ENCODE assay signal across 1 cellular context in the genomic region with DNA sequence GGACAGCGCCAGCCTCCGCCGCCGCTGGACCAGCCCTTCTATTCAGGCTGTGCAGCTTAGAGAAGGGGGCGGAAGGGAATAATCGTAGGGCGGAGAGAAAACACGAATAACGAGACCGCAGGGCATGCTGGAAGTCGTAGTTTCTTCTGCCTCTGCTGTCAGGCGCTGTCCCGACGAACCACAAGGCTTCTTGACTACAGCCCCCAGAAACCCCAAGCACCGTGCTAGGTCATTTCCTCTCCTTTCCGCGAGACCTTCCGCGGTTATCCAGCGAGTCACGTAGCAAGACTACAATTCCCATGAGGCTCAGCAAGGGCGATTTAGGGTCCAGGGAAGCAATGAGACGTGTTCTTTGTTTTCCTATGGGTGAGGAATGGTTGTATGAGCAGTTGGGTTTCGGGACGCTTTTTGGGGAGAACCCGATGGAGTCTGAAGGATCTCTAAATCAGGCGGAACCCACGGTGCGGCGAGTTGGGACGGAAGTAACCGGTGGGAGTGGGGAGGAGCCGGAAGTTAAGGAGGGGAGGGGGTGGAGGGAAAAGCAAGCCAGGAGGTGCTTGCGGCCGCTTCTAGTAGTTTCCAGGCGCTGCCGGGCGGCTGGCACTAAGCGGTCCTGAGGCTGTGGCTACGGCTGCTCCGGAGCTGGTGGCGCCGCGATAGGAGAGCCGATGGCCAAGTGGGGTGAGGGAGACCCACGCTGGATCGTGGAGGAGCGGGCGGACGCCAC.
A peak's percentile ranks its signal among the peaks of the same experiment; 100 is the strongest.
TF ChIP-seq lines count a peak whose summit lies in the region.

AHSA1 (plus strand) TSS at position 572 of the 727 bp plus-strand sequence; CDS start at position 669, 97 bp downstream.
VIPAS39 (minus strand) TSS at position 80 of the 727 bp plus-strand sequence. CDS start 3,499 bp downstream, outside the sequence.

TF ChIP-seq in GM12878, 131 proteins besides CTCF, POLR2A, EP300 and RAD21 (continued from another document):
- TF ChIP-seq CEBPZ (IDR thresholded peaks at IDR 0.05; ENCODE audit: low read depth, low read length) (no peak), HDGF (IDR thresholded peaks at IDR 0.05) (0 out of 2 replicates have a peak, but pooled peaks have one; percentile 25), MEF2B (IDR thresholded peaks at IDR 0.05; ENCODE audit: partially characterized antibody, poor library complexity, severe bottlenecking) (peak; percentile 57), KAT2A (conservative IDR thresholded peaks at IDR 0.05; ENCODE audit: control insufficient read depth, low read depth, low read length) (no peak), EED (IDR thresholded peaks at IDR 0.05; ENCODE audit: low read depth) (0 out of 2 replicates have a peak, but pooled peaks have one; percentile 13), ZZZ3 (IDR thresholded peaks at IDR 0.05; ENCODE audit: control insufficient read depth, insufficient read length, low read depth) (no peak), ZNF207 (IDR thresholded peaks at IDR 0.05; ENCODE audit: borderline replicate concordance) (peak; percentile 51), GABPA (IDR thresholded peaks at IDR 0.05; ENCODE audit: low read depth) (peak; percentile 96), ZNF274 (IDR thresholded peaks at IDR 0.05; ENCODE audit: insufficient read depth, insufficient read length) (no peak), TAF1 (IDR thresholded peaks at IDR 0.05; ENCODE audit: borderline replicate concordance, low read depth, low read length) (peak; percentile 84; the same call in 1 of the 2 replicates), BACH1 (IDR thresholded peaks at IDR 0.05; ENCODE audit: borderline replicate concordance) (peak; percentile 50; the same call in 1 of the 2 replicates), RELA (IDR thresholded peaks at IDR 0.05; ENCODE audit: borderline replicate concordance, partially characterized antibody) (peak; percentile 80), E4F1 (IDR thresholded peaks at IDR 0.05; ENCODE audit: borderline replicate concordance, partially characterized antibody) (peak; percentile 67), ZNF384 (IDR thresholded peaks at IDR 0.05; ENCODE audit: borderline replicate concordance, low read depth, low read length) (no peak), RCOR1 (conservative IDR thresholded peaks at IDR 0.05; ENCODE audit: low read depth, low read length) (0 out of 2 replicates have a peak, but pooled peaks have one; percentile 46), DPF2 (IDR thresholded peaks at IDR 0.05) (0 out of 2 replicates have a peak, but pooled peaks have one; percentile 47)
- TF ChIP-seq, protein P1, sequence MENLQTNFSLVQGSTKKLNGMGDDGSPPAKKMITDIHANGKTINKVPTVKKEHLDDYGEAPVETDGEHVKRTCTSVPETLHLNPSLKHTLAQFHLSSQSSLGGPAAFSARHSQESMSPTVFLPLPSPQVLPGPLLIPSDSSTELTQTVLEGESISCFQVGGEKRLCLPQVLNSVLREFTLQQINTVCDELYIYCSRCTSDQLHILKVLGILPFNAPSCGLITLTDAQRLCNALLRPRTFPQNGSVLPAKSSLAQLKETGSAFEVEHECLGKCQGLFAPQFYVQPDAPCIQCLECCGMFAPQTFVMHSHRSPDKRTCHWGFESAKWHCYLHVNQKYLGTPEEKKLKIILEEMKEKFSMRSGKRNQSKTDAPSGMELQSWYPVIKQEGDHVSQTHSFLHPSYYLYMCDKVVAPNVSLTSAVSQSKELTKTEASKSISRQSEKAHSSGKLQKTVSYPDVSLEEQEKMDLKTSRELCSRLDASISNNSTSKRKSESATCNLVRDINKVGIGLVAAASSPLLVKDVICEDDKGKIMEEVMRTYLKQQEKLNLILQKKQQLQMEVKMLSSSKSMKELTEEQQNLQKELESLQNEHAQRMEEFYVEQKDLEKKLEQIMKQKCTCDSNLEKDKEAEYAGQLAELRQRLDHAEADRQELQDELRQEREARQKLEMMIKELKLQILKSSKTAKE (IDR thresholded peaks at IDR 0.05; ENCODE audit: low read depth, poor library complexity, severe bottlenecking): no peak
